In the genomic region with DNA sequence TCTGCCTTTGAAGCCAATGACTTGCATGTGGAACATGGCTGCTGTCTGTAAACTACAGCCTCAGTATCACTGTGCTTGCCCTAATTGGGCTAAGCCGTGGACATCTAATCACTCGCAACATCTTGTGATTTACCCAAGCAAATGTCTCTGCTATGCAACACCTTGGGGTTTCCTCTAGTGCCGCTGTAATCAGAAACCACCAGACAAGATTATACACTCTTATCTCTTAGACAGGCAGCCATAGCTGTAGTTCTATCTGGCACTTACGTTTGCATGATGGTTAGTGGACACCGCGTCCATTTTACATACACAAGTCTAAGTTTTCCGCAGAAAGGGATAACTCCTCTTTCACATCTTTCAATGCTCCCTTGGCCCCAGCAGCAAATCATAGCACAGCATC, we compare ENCODE assay signal across 33 cellular contexts.
"Had no signal": no experiment of that assay in that cellular context is flagged by ENCODE, and none has a peak within 500 bp of the region (broad histone marks: within the 10 kb centered on the region; RNA-seq: fewer than 3 reads in every experiment).

No MANE protein-coding gene starts in this region.

- H3K4me1 ChIP-seq: ascending aorta, breast epithelium, colonic mucosa had no signal

- H3K9me3 ChIP-seq: ascending aorta, breast epithelium, colonic mucosa had no signal

- H3K4me3 ChIP-seq: ascending aorta, breast epithelium, cardiac muscle cell, colonic mucosa had no signal

- H3K9me3 Mint-ChIP-seq: activated CD4-positive, alpha-beta memory T cell treated with anti-CD3 and anti-CD28 coated beads for 36 hours; activated naive CD4-positive, alpha-beta T cell treated with anti-CD3 and anti-CD28 coated beads, Interleukin-2, amount 50 U/mL, for 24 hours had no signal

- H3K4me3 Mint-ChIP-seq: activated CD4-positive, alpha-beta memory T cell treated with anti-CD3 and anti-CD28 coated beads for 36 hours; activated CD4-positive, alpha-beta T cell treated with anti-CD3 and anti-CD28 coated beads for 36 hours; activated CD4-positive, alpha-beta T cell treated with anti-CD3 and anti-CD28 coated beads, Interleukin-2, amount 10 ng/mL, durations not matched to agents 24 days and 14 days; activated CD8-positive, alpha-beta memory T cell treated with anti-CD3 and anti-CD28 coated beads, Interleukin-2, amount 10 ng/mL, durations not matched to agents 7 days and 5 days; activated CD8-positive, alpha-beta T cell treated with anti-CD3 and anti-CD28 coated beads, Interleukin-2, amount 10 ng/mL, durations not matched to agents 7 days and 5 days; activated naive CD4-positive, alpha-beta T cell treated with anti-CD3 and anti-CD28 coated beads for 36 hours; activated naive CD4-positive, alpha-beta T cell treated with anti-CD3 and anti-CD28 coated beads, Interleukin-2, amount 50 U/mL, for 24 hours; activated naive CD8-positive, alpha-beta T cell treated with anti-CD3 and anti-CD28 coated beads for 36 hours; activated T-helper 1 cell treated with anti-CD3 and anti-CD28 coated beads, Interleukin-12 subunit alpha, Interleukin-12 subunit beta, Interleukin-2, Interleukin-4 antibody, amounts not matched to agents 30 ng/mL and 10 ng/mL and 1 ng/mL, durations not matched to agents 14 hours and 24 hours and 36 hours; brain; T-helper 17 cell; T-helper 2 cell treated with Interferon-gamma antibody and Interleukin-4, amounts not matched to agents 5 μg/mL and 100 μg/mL, for 36 hours had no signal

- H3K27ac Mint-ChIP-seq: activated CD4-positive, alpha-beta memory T cell treated with anti-CD3 and anti-CD28 coated beads for 36 hours; activated CD4-positive, alpha-beta T cell treated with anti-CD3 and anti-CD28 coated beads for 36 hours; activated CD4-positive, alpha-beta T cell treated with anti-CD3 and anti-CD28 coated beads, Interleukin-2, amount 10 ng/mL, durations not matched to agents 24 days and 14 days; activated CD8-positive, alpha-beta memory T cell treated with anti-CD3 and anti-CD28 coated beads, Interleukin-2, amount 10 ng/mL, durations not matched to agents 7 days and 5 days; activated CD8-positive, alpha-beta T cell treated with anti-CD3 and anti-CD28 coated beads, Interleukin-2, amount 10 ng/mL, durations not matched to agents 7 days and 5 days; activated naive CD4-positive, alpha-beta T cell treated with anti-CD3 and anti-CD28 coated beads for 36 hours; activated naive CD4-positive, alpha-beta T cell treated with anti-CD3 and anti-CD28 coated beads, Interleukin-2, amount 50 U/mL, for 24 hours; activated naive CD8-positive, alpha-beta T cell treated with anti-CD3 and anti-CD28 coated beads for 36 hours; activated T-helper 1 cell treated with anti-CD3 and anti-CD28 coated beads, Interleukin-12 subunit alpha, Interleukin-12 subunit beta, Interleukin-2, Interleukin-4 antibody, amounts not matched to agents 30 ng/mL and 10 ng/mL and 1 ng/mL, durations not matched to agents 14 hours and 24 hours and 36 hours; activated T-helper 2 cell treated with anti-CD3 and anti-CD28 coated beads, Interferon-gamma antibody, Interleukin-2, Interleukin-4, amounts not matched to agents 10 μg/mL and 5 μg/mL and 100 μg/mL, durations not matched to agents 14 hours and 24 hours and 36 hours; brain; T-helper 17 cell; T-helper 2 cell treated with Interferon-gamma antibody and Interleukin-4, amounts not matched to agents 5 μg/mL and 100 μg/mL, for 36 hours had no signal

- ATAC-seq: activated CD4-positive, alpha-beta T cell treated with anti-CD3 and anti-CD28 coated beads for 36 hours; activated CD8-positive, alpha-beta memory T cell treated with anti-CD3 and anti-CD28 coated beads, Interleukin-2, amount 10 ng/mL, durations not matched to agents 7 days and 5 days; activated CD8-positive, alpha-beta T cell treated with anti-CD3 and anti-CD28 coated beads, Interleukin-2, amount 10 ng/mL, durations not matched to agents 7 days and 5 days; T-helper 17 cell had no signal

- H3K27me3 Mint-ChIP-seq: activated CD4-positive, alpha-beta memory T cell treated with anti-CD3 and anti-CD28 coated beads for 36 hours; activated CD4-positive, alpha-beta T cell treated with anti-CD3 and anti-CD28 coated beads, Interleukin-2, amount 10 ng/mL, durations not matched to agents 24 days and 14 days; activated CD8-positive, alpha-beta memory T cell treated with anti-CD3 and anti-CD28 coated beads, Interleukin-2, amount 10 ng/mL, durations not matched to agents 7 days and 5 days; activated naive CD4-positive, alpha-beta T cell treated with anti-CD3 and anti-CD28 coated beads, Interleukin-2, amount 50 U/mL, for 24 hours; activated naive CD8-positive, alpha-beta T cell treated with anti-CD3 and anti-CD28 coated beads for 36 hours; brain; T-helper 17 cell had no signal

- H3K27me3 ChIP-seq: ascending aorta, breast epithelium, cardiac muscle cell, colonic mucosa had no signal

- DNase-seq: activated CD4-positive, alpha-beta memory T cell treated with anti-CD3 and anti-CD28 coated beads for 36 hours; activated CD4-positive, alpha-beta T cell treated with anti-CD3 and anti-CD28 coated beads for 36 hours; activated CD4-positive, alpha-beta T cell treated with anti-CD3 and anti-CD28 coated beads, Interleukin-2, amount 10 ng/mL, durations not matched to agents 24 days and 14 days; activated CD4-positive, CD25-positive, alpha-beta regulatory T cell; activated CD4-positive, CD25-positive, alpha-beta regulatory T cell treated with anti-CD3 and anti-CD28 coated beads, Interleukin-2, amount 50 U/mL, for 72 hours; activated CD8-positive, alpha-beta memory T cell treated with anti-CD3 and anti-CD28 coated beads, Interleukin-2, amount 10 ng/mL, durations not matched to agents 7 days and 5 days; activated CD8-positive, alpha-beta memory T cell treated with anti-CD3 and anti-CD28 coated beads, Interleukin-2, amount 50 U/mL, for 4 hours; activated CD8-positive, alpha-beta T cell treated with anti-CD3 and anti-CD28 coated beads, Interleukin-2, amount 10 ng/mL, durations not matched to agents 7 days and 5 days; activated effector memory CD4-positive, alpha-beta T cell treated with anti-CD3 and anti-CD28 coated beads, Interleukin-2, amount 50 U/mL, for 16 hours; activated naive CD4-positive, alpha-beta T cell treated with anti-CD3 and anti-CD28 coated beads for 36 hours; activated naive CD8-positive, alpha-beta T cell treated with anti-CD3 and anti-CD28 coated beads for 36 hours; activated T-cell treated with anti-CD3 and anti-CD28 coated beads, Interleukin-2, amount 50 U/mL, for 1 hour; activated T-cell treated with anti-CD3 and anti-CD28 coated beads, Interleukin-2, amount 50 U/mL, for 48 hours; central memory CD4-positive, alpha-beta T cell; cerebellar nuclear complex; colonic mucosa; effector CD8-positive, alpha-beta T cell; foreskin fibroblast; head of caudate nucleus; T-helper 17 cell; T1000 had no signal

- H3K36me3 Mint-ChIP-seq: activated CD4-positive, alpha-beta memory T cell treated with anti-CD3 and anti-CD28 coated beads for 36 hours; activated CD8-positive, alpha-beta memory T cell treated with anti-CD3 and anti-CD28 coated beads, Interleukin-2, amount 10 ng/mL, durations not matched to agents 7 days and 5 days; activated naive CD4-positive, alpha-beta T cell treated with anti-CD3 and anti-CD28 coated beads, Interleukin-2, amount 50 U/mL, for 24 hours; activated naive CD8-positive, alpha-beta T cell treated with anti-CD3 and anti-CD28 coated beads for 36 hours; brain had no signal

- H3K36me3 ChIP-seq: ascending aorta, breast epithelium, cardiac muscle cell, colonic mucosa had no signal

- FAIRE-seq: endometrium, endothelial cell of umbilical vein, frontal cortex had no signal

- H3K27ac ChIP-seq: ascending aorta, breast epithelium, cardiac muscle cell, colonic mucosa, epithelial cell of prostate had no signal

- H3K4me1 Mint-ChIP-seq: activated CD4-positive, alpha-beta T cell treated with anti-CD3 and anti-CD28 coated beads for 36 hours; activated CD4-positive, alpha-beta T cell treated with anti-CD3 and anti-CD28 coated beads, Interleukin-2, amount 10 ng/mL, durations not matched to agents 24 days and 14 days; activated CD8-positive, alpha-beta memory T cell treated with anti-CD3 and anti-CD28 coated beads, Interleukin-2, amount 10 ng/mL, durations not matched to agents 7 days and 5 days; activated naive CD4-positive, alpha-beta T cell treated with anti-CD3 and anti-CD28 coated beads, Interleukin-2, amount 50 U/mL, for 24 hours; activated naive CD8-positive, alpha-beta T cell treated with anti-CD3 and anti-CD28 coated beads for 36 hours; brain; T-helper 17 cell had no signal
